In genomic region chr3:45656575-45657363, GRCh38 we compare ENCODE assay signal across 8 cellular contexts. TPM values are rescaled to one million over a fixed set of nuclear protein-coding genes. Genes with fewer than 3 reads are reported as not detected.
A peak's percentile ranks its signal among the peaks of the same experiment; 100 is the strongest.
DNase-seq lines count a peak whose midpoint lies in the region; ATAC-seq and TF ChIP-seq lines count a peak whose summit lies in the region.

No MANE protein-coding gene starts in this region.

- TF ChIP-seq CTCF in LNCAP (IDR thresholded peaks at IDR 0.05): peak; percentile 91
- TF ChIP-seq CTCF in fibroblast of the aortic adventitia (IDR thresholded peaks at IDR 0.05; ENCODE audit: insufficient read depth, low read length): peak; percentile 93

- peaks cover 11% of the 10 kb centered on the region for H3K4me1 Mint-ChIP-seq in activated T-cell treated with anti-CD3 and anti-CD28 coated beads, Interleukin-2, amount 50 U/mL, for 72 hours (ENCODE audit: low read depth)

- no peak overlapping the region for H2BK120ac ChIP-seq in neuronal stem cell (ENCODE audit: low read depth, low read length)

- no peak overlapping the region for H3K4me3 ChIP-seq in fibroblast of the aortic adventitia (ENCODE audit: low read depth, low read length)
- no peak overlapping the region for H3K4me3 ChIP-seq in neuronal stem cell (ENCODE audit: low read length in 2 of 2)

- peak; percentile 64 for ATAC-seq in GM19467 (IDR thresholded peaks at IDR 0.05; ENCODE audit: unreplicated experiment)
- peak; percentile 93 to 97 for ATAC-seq in activated T-cell treated with anti-CD3 and anti-CD28 coated beads, Interleukin-2, amount 50 U/mL, for 72 hours (replicated peaks in 1 of 2)

- no peak overlapping the region for H3K9ac ChIP-seq in neuronal stem cell (ENCODE audit: low read depth, low read length, poor library complexity)

- no peaks in the 10 kb centered on the region for H3K9me3 Mint-ChIP-seq in activated T-cell treated with anti-CD3 and anti-CD28 coated beads, Interleukin-2, amount 50 U/mL, for 72 hours

- H3K27ac ChIP-seq in neuronal stem cell (replicated peaks; ENCODE audit: low read length): no peak overlapping the region
- H3K27ac ChIP-seq in substantia nigra (ENCODE audit: low read depth, low read length, poor library complexity, severe bottlenecking): no peak overlapping the region

- H3K14ac ChIP-seq in neuronal stem cell (ENCODE audit: low read length): no peak overlapping the region

- H4K8ac ChIP-seq in neuronal stem cell (ENCODE audit: low read depth, low read length): no peak overlapping the region

- peak; percentile 96 for DNase-seq in CD1c-positive myeloid dendritic cell (ENCODE audit: extremely low spot score)
- peak; percentile 95 for DNase-seq in RKO (ENCODE audit: low spot score)
- peak; percentile 86 to 87 for DNase-seq in activated T-cell treated with anti-CD3 and anti-CD28 coated beads, Interleukin-2, amount 50 U/mL, for 72 hours
- peak; percentile 97 for DNase-seq in fibroblast of the aortic adventitia (ENCODE audit: low read depth)
- peak; percentile 80 for DNase-seq in neuronal stem cell (ENCODE audit: low spot score)
- DNase-seq in substantia nigra (lab: John Stamatoyannopoulos, UW): peak in 48 of 49 donors; percentile 24 to 93 (median 76)

- no peak overlapping the region for H3K27ac Mint-ChIP-seq in activated T-cell treated with anti-CD3 and anti-CD28 coated beads, Interleukin-2, amount 50 U/mL, for 72 hours

- no peak overlapping the region for H3K4ac ChIP-seq in neuronal stem cell (ENCODE audit: low read length)

- H3K36me3 Mint-ChIP-seq in activated T-cell treated with anti-CD3 and anti-CD28 coated beads, Interleukin-2, amount 50 U/mL, for 72 hours (ENCODE audit: insufficient read depth in 2 of 2): no peaks in the 10 kb centered on the region

- H2AK5ac ChIP-seq in neuronal stem cell (ENCODE audit: low read depth, low read length): no peak overlapping the region

- H2BK5ac ChIP-seq in neuronal stem cell (ENCODE audit: low read length): no peak overlapping the region

- H3K4me3 Mint-ChIP-seq in activated T-cell treated with anti-CD3 and anti-CD28 coated beads, Interleukin-2, amount 50 U/mL, for 72 hours: no peak overlapping the region

- no peak overlapping the region for H2AFZ ChIP-seq in neuronal stem cell (ENCODE audit: low read length)

- no peaks in the 10 kb centered on the region for H3K36me3 ChIP-seq in neuronal stem cell (replicated peaks in 1 of 2; ENCODE audit: control insufficient read depth in 2 of 2, insufficient read depth in 2 of 2, low read length in 2 of 2)

- no peak overlapping the region for H4K91ac ChIP-seq in neuronal stem cell (ENCODE audit: low read depth, low read length, poor library complexity)

- no peaks in the 10 kb centered on the region for H3K4me1 ChIP-seq in neuronal stem cell (ENCODE audit: control insufficient read depth in 2 of 2, insufficient read depth in 1 of 2, low read depth in 1 of 2, low read length in 2 of 2)

- WGBS in neuronal stem cell (ENCODE audit: extremely low coverage in 2 of 2, insufficient read length in 2 of 2, insufficient replicate concordance in 1 of 2), 2 donors: no CpG with 5 or more reads among the region's 14 CpGs

- peaks cover 2% of the 10 kb centered on the region for H3K79me1 ChIP-seq in neuronal stem cell (ENCODE audit: low read depth, low read length)

- H3K4me2 ChIP-seq in neuronal stem cell (ENCODE audit: insufficient read depth, low read length, poor library complexity, severe bottlenecking): no peak overlapping the region

- H3K18ac ChIP-seq in neuronal stem cell (ENCODE audit: low read length): no peak overlapping the region

- no peak overlapping the region for H2BK12ac ChIP-seq in neuronal stem cell (ENCODE audit: low read length)

- H3K23ac ChIP-seq in neuronal stem cell (ENCODE audit: low read depth, low read length, poor library complexity): no peak overlapping the region

- no peak overlapping the region for H2BK15ac ChIP-seq in neuronal stem cell (ENCODE audit: low read length)

- H3K27me3 ChIP-seq in neuronal stem cell (ENCODE audit: control insufficient read depth in 3 of 3, insufficient read depth in 3 of 3, low read depth in 1 of 3, low read length in 3 of 3): no peaks in the 10 kb centered on the region

- no peaks in the 10 kb centered on the region for H3K9me3 ChIP-seq in neuronal stem cell (replicated peaks in 1 of 2; ENCODE audit: control insufficient read depth in 2 of 2, insufficient read depth in 1 of 2, low read depth in 1 of 2, low read length in 2 of 2)

- H3K27me3 Mint-ChIP-seq in activated T-cell treated with anti-CD3 and anti-CD28 coated beads, Interleukin-2, amount 50 U/mL, for 72 hours (ENCODE audit: low read depth): no peaks in the 10 kb centered on the region

RNA-seq across cellular contexts. Expression of gene SACM1L, which starts 32.4 kb away (rescaled TPM):
- 10 to 100 TPM; 77.1 to 78.4 TPM for total RNA-seq in activated T-cell treated with anti-CD3 and anti-CD28 coated beads, Interleukin-2, amount 50 U/mL, for 72 hours
- total RNA-seq in fibroblast of the aortic adventitia (ENCODE audit: low replicate concordance): 18.5 and 30.7 TPM in 2 replicates
- 26.9 TPM for polyA plus RNA-seq in neuronal stem cell (2013, experiment 1 of 2)
- polyA plus RNA-seq in neuronal stem cell (2013, experiment 2 of 2): 26.9 TPM
